Comparison of ENCODE assay signal across 13 cellular contexts in genomic region chr5:6264394-6264793, GRCh38.
A peak's percentile ranks its signal among the peaks of the same experiment; 100 is the strongest.
DNase-seq lines count a peak whose midpoint lies in the region.
"Had no signal": no experiment of that assay in that cellular context is flagged by ENCODE, and none has a peak within 500 bp of the region (broad histone marks: within the 10 kb centered on the region; RNA-seq: fewer than 3 reads in every experiment).

No MANE protein-coding gene starts in this region.

- H3K36me3 ChIP-seq in GM23248 (ENCODE audit: low read depth), result no peaks in the 10 kb centered on the region

- H2AFZ ChIP-seq in GM23248, result no peak overlapping the region

- no peak overlapping the region for H3K4me3 ChIP-seq in GM23248
- H3K4me3 ChIP-seq: GM12878 had no signal

- H3K9ac ChIP-seq in GM23248, result no peak overlapping the region

- no peaks in the 10 kb centered on the region for H3F3A ChIP-seq in GM23248 (ENCODE audit: insufficient read depth)

- no peaks in the 10 kb centered on the region for H3K4me1 ChIP-seq in GM23248 (ENCODE audit: insufficient read depth)

- H4K20me1 ChIP-seq in GM23248 (ENCODE audit: insufficient read depth), result no peaks in the 10 kb centered on the region

- no peaks in the 10 kb centered on the region for H3K27me3 ChIP-seq in GM23248 (replicated peaks; ENCODE audit: insufficient read depth)

- in situ Hi-C loops in GM23248 (cut with MboI), result no loop called here

- 37 to 46% methylated on average over 6 of the region's 6 CpGs for WGBS in GM23248 (ENCODE audit: low coverage in 1 of 2, low lambda C conversion rate in 2 of 2, missing lambda C conversion rate in 2 of 2), 2 experiments

- H3K9me2 ChIP-seq in GM23248 (ENCODE audit: insufficient read depth), result no peaks in the 10 kb centered on the region

- H3K27ac ChIP-seq in GM23248, result no peak overlapping the region

- no peaks in the 10 kb centered on the region for H3K9me3 ChIP-seq in GM23248 (ENCODE audit: low read depth)

- no peak overlapping the region for H3K4me2 ChIP-seq in GM23248 (ENCODE audit: unreplicated experiment)

- no peaks in the 10 kb centered on the region for H3K79me2 ChIP-seq in GM23248 (ENCODE audit: insufficient read depth)

- peak; percentile 31 for DNase-seq in NCI-H748 (lab: John Stamatoyannopoulos, UW; ENCODE audit: unreplicated experiment)
- DNase-seq in NCI-H748 treated with DMSO at 0.1 percent for 48 hours (lab: John Stamatoyannopoulos, UW), result no peak
- peak; percentile 31 for DNase-seq in NCI-H187 treated with DMSO at 0.1 percent for 48 hours (lab: John Stamatoyannopoulos, UW)
- peak; percentile 8 for DNase-seq in NCI-H69 (lab: John Stamatoyannopoulos, UW)
- DNase-seq in left kidney (ENCODE audit: low read depth, low spot score), result peak; percentile 9
- DNase-seq in GM23248, result no peak
- no peak for DNase-seq in foreskin melanocyte
- DNase-seq: C1 segment of cervical spinal cord; Calu3; CD4-positive, alpha-beta T cell; DMS79; H7 had no signal

Comparison
In these comparisons a context has a peak if more than half of its experiments do, and no peak if none do; other contexts are left out.
1. DNase-seq: peak in NCI-H748 (single experiment), NCI-H187 treated with DMSO at 0.1 percent for 48 hours (single experiment), NCI-H69 (single experiment) and left kidney (single experiment); none in NCI-H748 treated with DMSO at 0.1 percent for 48 hours (single experiment), GM23248 (single experiment) and foreskin melanocyte (single experiment).